ENCODE assay signal across 19 cellular contexts in genomic region chr5:173468821-173469251, GRCh38.
"Had no signal": no experiment of that assay in that cellular context is flagged by ENCODE, and none has a peak within 500 bp of the region (broad histone marks: within the 10 kb centered on the region; RNA-seq: fewer than 3 reads in every experiment).

No MANE protein-coding gene starts in this region.

- H3K27ac ChIP-seq: foreskin keratinocyte, heart left ventricle, left lung, stomach, upper lobe of left lung, WERI-Rb-1 had no signal

- H3K9ac ChIP-seq: SK-N-SH had no signal

- DNase-seq: activated CD4-positive, alpha-beta T cell treated with anti-CD3 and anti-CD28 coated beads for 4 hours; activated CD8-positive, alpha-beta memory T cell treated with anti-CD3 and anti-CD28 coated beads, Interleukin-2, amount 50 U/mL, for 48 hours; activated CD8-positive, alpha-beta T cell treated with anti-CD3 and anti-CD28 coated beads, Interleukin-2, amount 10 ng/mL, durations not matched to agents 7 days and 5 days; activated naive CD4-positive, alpha-beta T cell; activated naive CD8-positive, alpha-beta T cell treated with anti-CD3 and anti-CD28 coated beads, Interleukin-2, amount 50 U/mL, for 24 hours; effector CD4-positive, alpha-beta T cell; foreskin keratinocyte; heart left ventricle; left lung; mesendoderm; nephron progenitor cell; SK-N-SH; stimulated activated CD4-positive, alpha-beta T cell treated with anti-CD3 and anti-CD28 coated beads, Interleukin-4, amount 100 ng/mL, for 4 hours; stomach; T-helper 1 cell; upper lobe of left lung; WERI-Rb-1 had no signal

- ATAC-seq: activated CD8-positive, alpha-beta T cell treated with anti-CD3 and anti-CD28 coated beads, Interleukin-2, amount 10 ng/mL, durations not matched to agents 7 days and 5 days; activated naive CD8-positive, alpha-beta T cell treated with anti-CD3 and anti-CD28 coated beads, Interleukin-2, amount 50 U/mL, for 24 hours; foreskin keratinocyte; left lung had no signal

- H3K4me2 ChIP-seq: SK-N-SH had no signal

- H3K4me3 ChIP-seq: coronary artery, heart left ventricle, left lung, skin epidermis, stomach, upper lobe of left lung had no signal

- H3K9me3 ChIP-seq: SK-N-SH had no signal

- H3K27me3 ChIP-seq: foreskin keratinocyte, heart left ventricle, left lung, stomach, upper lobe of left lung had no signal

- H3K36me3 ChIP-seq: heart left ventricle, left lung, stomach, upper lobe of left lung, WERI-Rb-1 had no signal
